Comparison of ENCODE assay signal across 16 cellular contexts in the genomic region with DNA sequence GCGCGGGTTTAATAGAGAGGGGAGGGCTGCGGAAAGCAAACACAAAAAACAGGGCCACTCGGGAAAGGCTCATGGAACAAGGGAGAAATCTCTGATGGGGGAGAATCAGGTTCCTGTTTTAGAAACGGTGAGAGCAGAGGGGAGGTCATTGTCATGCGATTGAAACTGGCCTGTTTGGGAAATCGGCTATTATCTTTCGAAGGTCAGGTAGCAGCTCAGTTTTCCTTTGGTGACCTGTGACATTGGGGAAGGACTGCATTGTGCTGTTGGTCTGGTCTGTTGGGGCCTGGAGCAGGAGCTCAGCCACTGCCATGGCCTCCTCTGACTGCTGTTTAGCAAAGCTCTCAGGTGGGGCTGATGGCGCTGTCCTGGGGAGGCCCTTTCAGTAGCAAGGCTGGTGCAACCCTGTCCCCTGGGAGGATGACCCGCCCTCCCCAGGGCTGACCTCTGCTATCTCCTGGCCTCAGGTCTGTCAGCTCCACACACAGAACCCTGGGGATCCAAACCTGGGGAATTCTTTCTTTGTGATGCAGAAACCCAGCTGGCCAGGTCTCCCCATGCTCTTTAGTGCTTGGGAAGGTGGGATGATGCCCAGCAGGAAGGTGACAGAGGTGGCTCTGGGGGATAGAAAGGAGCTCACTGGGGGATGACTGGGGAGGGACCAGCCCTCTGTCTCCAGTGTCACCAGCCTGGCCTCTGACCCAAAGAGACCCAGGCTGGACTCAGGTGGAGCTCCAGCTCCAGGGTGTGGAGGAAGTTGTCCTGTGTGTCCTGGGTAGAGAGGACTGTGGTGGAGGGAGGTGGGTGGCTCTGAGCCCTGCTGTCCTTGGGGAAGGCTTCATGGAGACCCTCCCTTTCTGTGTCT. TPM values are rescaled to one million over a fixed set of nuclear protein-coding genes. Genes with fewer than 3 reads are reported as not detected.
A peak's percentile ranks its signal among the peaks of the same experiment; 100 is the strongest.
DNase-seq lines count a peak whose midpoint lies in the region; ATAC-seq and TF ChIP-seq lines count a peak whose summit lies in the region.
"Had no signal": no experiment of that assay in that cellular context is flagged by ENCODE, and none has a peak within 500 bp of the region (broad histone marks: within the 10 kb centered on the region; RNA-seq: fewer than 3 reads in every experiment).

No MANE protein-coding gene starts in this region.

- H3K27me3 Mint-ChIP-seq in CD4-positive, CD25-positive, alpha-beta regulatory T cell, result no peaks in the 10 kb centered on the region

- H3K4me3 ChIP-seq in CD4-positive, CD25-positive, alpha-beta regulatory T cell (ENCODE audit: low read depth, low read length), result no peak overlapping the region
- H3K4me3 ChIP-seq in HEK293 (ENCODE audit: low read depth, low read length) (no peak overlapping the region), colonic mucosa (no peak overlapping the region), mucosa of rectum (ENCODE audit: low read length in 2 of 2) (no peak overlapping the region)

- H3K4me1 Mint-ChIP-seq in CD4-positive, CD25-positive, alpha-beta regulatory T cell, result no peaks in the 10 kb centered on the region

- POLR2A ChIA-PET in HEK293 (lab: Yijun Ruan, JAX), result interaction anchor here (0.6 kb wide), 1 partner anchor 21 kb away, joined by 3 read pairs; no protein-coding TSS in a partner anchor

- no peaks in the 10 kb centered on the region for H3K9me3 Mint-ChIP-seq in CD4-positive, CD25-positive, alpha-beta regulatory T cell

- no peak overlapping the region for H3K9ac ChIP-seq in colonic mucosa (ENCODE audit: low read depth in 2 of 2, low read length in 2 of 2)
- no peak overlapping the region for H3K9ac ChIP-seq in mucosa of rectum (ENCODE audit: low read depth in 1 of 2, low read length in 2 of 2)

- CTCF ChIA-PET in HEK293 (lab: Yijun Ruan, JAX), result interaction anchor here (0.5 to 3.6 kb wide), 41 partner anchors 11 to 1105 kb away, joined by 3 to 68 read pairs (median 3); no protein-coding TSS in a partner anchor

- no peak overlapping the region for H3K4me3 Mint-ChIP-seq in CD4-positive, CD25-positive, alpha-beta regulatory T cell
- H3K4me3 Mint-ChIP-seq: IgD-negative memory B cell had no signal

- no peaks in the 10 kb centered on the region for H3K36me3 ChIP-seq in CD4-positive, CD25-positive, alpha-beta regulatory T cell (ENCODE audit: control insufficient read depth, insufficient read depth, low read length)
- no peaks in the 10 kb centered on the region; a peak in 1 of 3 replicates for H3K36me3 ChIP-seq in HEK293 (ENCODE audit: control insufficient read depth in 2 of 2, insufficient read depth in 1 of 2, low read length in 2 of 2)
- H3K36me3 ChIP-seq in colonic mucosa, result no peaks in the 10 kb centered on the region
- no peaks in the 10 kb centered on the region for H3K36me3 ChIP-seq in mucosa of rectum (ENCODE audit: control insufficient read depth in 2 of 2, insufficient read depth in 2 of 2, low read length in 2 of 2)

- DNase-seq in CD4-positive, CD25-positive, alpha-beta regulatory T cell, result no peak
- DNase-seq in colonic mucosa, result peak; percentile 31
- no peak for DNase-seq in hippocampal formation (lab: John Stamatoyannopoulos, UW)
- DNase-seq: DMS153, NCI-H187 treated with DMSO at 0.1 percent for 48 hours, NCI-H2171, NCI-H446 had no signal

- no peak overlapping the region for H3K27ac ChIP-seq in CD4-positive, CD25-positive, alpha-beta regulatory T cell (ENCODE audit: insufficient read depth, low read length, poor library complexity, severe bottlenecking)
- H3K27ac ChIP-seq in HEK293 (ENCODE audit: extremely low read depth, low read depth, low read length) (no peak overlapping the region), colonic mucosa (no peak overlapping the region), mucosa of rectum (ENCODE audit: low read depth in 2 of 2, low read length in 2 of 2) (peak overlapping the region; percentile 72 to 77)

- TF ChIP-seq CTCF in HEK293 (tag by site-specific recombination; IDR thresholded peaks at IDR 0.05), result no peak
- no peak for TF ChIP-seq CTCF in colonic mucosa (IDR thresholded peaks at IDR 0.05)

- intact Hi-C loops in colonic mucosa (cut with DNase I), result no loop called here

- H3K27ac Mint-ChIP-seq in CD4-positive, CD25-positive, alpha-beta regulatory T cell, result peak overlapping the region in 2 of 3 donors; percentile 3 to 14
- H3K27ac Mint-ChIP-seq: IgD-negative memory B cell had no signal

- no peaks in the 10 kb centered on the region for H3K36me3 Mint-ChIP-seq in CD4-positive, CD25-positive, alpha-beta regulatory T cell
- H3K36me3 Mint-ChIP-seq: IgD-negative memory B cell had no signal

- H3K9me3 ChIP-seq in CD4-positive, CD25-positive, alpha-beta regulatory T cell (ENCODE audit: control insufficient read depth in 2 of 2, low read length in 2 of 2), result no peaks in the 10 kb centered on the region
- H3K9me3 ChIP-seq in HEK293 (ENCODE audit: control insufficient read depth, insufficient read depth, low read depth, low read length) (no peaks in the 10 kb centered on the region), colonic mucosa (no peaks in the 10 kb centered on the region), mucosa of rectum (ENCODE audit: control insufficient read depth in 2 of 2, low read length in 2 of 2) (no peaks in the 10 kb centered on the region)
- H3K9me3 ChIP-seq: Caco-2 had no signal

- no peak for ATAC-seq in CD4-positive, CD25-positive, alpha-beta regulatory T cell (ENCODE audit: low read depth in 2 of 2)
- no peak for ATAC-seq in HG03097 (IDR thresholded peaks at IDR 0.05; ENCODE audit: low FRiP score, unreplicated experiment)
- no peak for ATAC-seq in HG02759 (IDR thresholded peaks at IDR 0.05; ENCODE audit: unreplicated experiment)

- H3K27me3 ChIP-seq in CD4-positive, CD25-positive, alpha-beta regulatory T cell (ENCODE audit: control insufficient read depth, insufficient read depth, low read length), result no peaks in the 10 kb centered on the region
- H3K27me3 ChIP-seq in colonic mucosa, result no peaks in the 10 kb centered on the region
- H3K27me3 ChIP-seq in mucosa of rectum (ENCODE audit: control insufficient read depth in 2 of 2, insufficient read depth in 2 of 2, low read length in 2 of 2), result no peaks in the 10 kb centered on the region

- no peaks in the 10 kb centered on the region for H3K4me1 ChIP-seq in CD4-positive, CD25-positive, alpha-beta regulatory T cell (ENCODE audit: control insufficient read depth, insufficient read depth, low read length, poor library complexity, severe bottlenecking)
- H3K4me1 ChIP-seq in HEK293 (ENCODE audit: control insufficient read depth, insufficient read depth, low read length) (no peaks in the 10 kb centered on the region), colonic mucosa (peaks cover 5% of the 10 kb centered on the region), mucosa of rectum (ENCODE audit: control insufficient read depth in 2 of 2, insufficient read depth in 2 of 2, low read length in 2 of 2) (peaks cover 20 to 38% of the 10 kb centered on the region in 2 donors)

TF ChIP-seq in HEK293, 187 proteins besides CTCF, POLR2A, EP300 and RAD21:
- peak; percentile 95 for TF ChIP-seq GLIS1 (tag by site-specific recombination; IDR thresholded peaks at IDR 0.05)
- TF ChIP-seq ZNF704 (tag by site-specific recombination; IDR thresholded peaks at IDR 0.05), result no peak

RNA-seq across cellular contexts. Expression of gene CD177, which starts 21.2 kb away (rescaled TPM):
- not detected for total RNA-seq in CD4-positive, CD25-positive, alpha-beta regulatory T cell
- polyA plus RNA-seq in CD4-positive, CD25-positive, alpha-beta regulatory T cell, result under 1 TPM in 2 of 4 donors, not detected in 2; 0.29 to 0.36 TPM
- 100 to 1,000 TPM in 1 of 2 donors, 10 to 100 TPM in 1; 97.4 to 320 TPM for total RNA-seq in colonic mucosa
- total RNA-seq: Caco-2, HT-29, LHCN-M2, OCI-LY7 had no signal
- polyA plus RNA-seq: IgD-negative memory B cell had no signal

Comparison
In these comparisons a context has a peak if more than half of its experiments do, and no peak if none do; other contexts are left out.
1. H3K27ac ChIP-seq: peak in mucosa of rectum (2 of 2); none in CD4-positive, CD25-positive, alpha-beta regulatory T cell (single experiment), HEK293 (single experiment) and colonic mucosa (single experiment).
2. RNA of gene CD177, which starts 21.2 kb away (total RNA-seq): 97.4 to 320 TPM in colonic mucosa; not detected in CD4-positive, CD25-positive, alpha-beta regulatory T cell (single experiment); every median in the first group is over 10 times any median in the second.